In the genomic region with DNA sequence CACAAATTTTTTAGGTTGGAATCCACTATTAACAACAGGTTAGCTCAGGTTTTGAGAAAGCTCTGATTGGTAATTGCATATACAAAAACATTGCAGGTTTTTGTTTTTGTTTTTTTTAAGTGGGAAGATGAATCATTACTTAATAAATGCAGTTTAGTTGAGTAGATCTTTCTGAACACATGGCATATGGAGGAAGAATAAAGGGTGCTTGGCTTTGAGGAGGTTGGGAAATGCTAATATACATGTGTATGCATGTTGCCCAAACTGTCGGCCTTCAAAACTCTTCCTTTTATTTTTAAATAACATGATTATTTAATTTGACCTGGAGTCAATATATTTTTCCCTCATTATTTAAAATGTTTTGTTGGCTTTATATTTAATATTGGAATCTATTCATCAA, we compare ENCODE assay signal across 9 cellular contexts. TPM values are rescaled to one million over a fixed set of nuclear protein-coding genes. Genes with fewer than 3 reads are reported as not detected.
A peak's percentile ranks its signal among the peaks of the same experiment; 100 is the strongest.
DNase-seq lines count a peak whose midpoint lies in the region; ATAC-seq, FAIRE-seq and TF ChIP-seq lines count a peak whose summit lies in the region.
"Had no signal": no experiment of that assay in that cellular context is flagged by ENCODE, and none has a peak within 500 bp of the region (broad histone marks: within the 10 kb centered on the region; RNA-seq: fewer than 3 reads in every experiment).

No MANE protein-coding gene starts in this region.

- TF ChIP-seq CTCF in OCI-LY3 (IDR thresholded peaks at IDR 0.05; ENCODE audit: low read depth, low read length) (no peak), pancreas (IDR thresholded peaks at IDR 0.05) (no peak)

- H3K27me3 Mint-ChIP-seq in CD8-positive, alpha-beta memory T cell = no peaks in the 10 kb centered on the region
- H3K27me3 Mint-ChIP-seq in effector memory CD8-positive, alpha-beta T cell = no peaks in the 10 kb centered on the region

- no peak overlapping the region for H2AFZ ChIP-seq in OCI-LY3 (ENCODE audit: low read depth, low read length)

- ATAC-seq in effector memory CD8-positive, alpha-beta T cell (replicated peaks) = no peak
- no peak for ATAC-seq in pancreas
- ATAC-seq in esophagus mucosa = no peak

- peaks cover 0 to 13% (median 5%) of the 10 kb centered on the region in 5 donors for H3K9me3 Mint-ChIP-seq in CD8-positive, alpha-beta memory T cell
- H3K9me3 Mint-ChIP-seq in effector memory CD8-positive, alpha-beta T cell = no peaks in the 10 kb centered on the region

- no peaks in the 10 kb centered on the region for H4K20me1 ChIP-seq in OCI-LY3 (ENCODE audit: insufficient read depth, low read length)

- POLR2A ChIA-PET in CD8-positive, alpha-beta memory T cell (lab: Charles Lee) = interaction anchor here (1.1 to 4.2 kb wide), 6 partner anchors 11 to 89 kb away, joined by 3 to 65 read pairs (median 7); no protein-coding TSS in a partner anchor

- DNase-seq in CD8-positive, alpha-beta memory T cell = no peak
- DNase-seq in effector memory CD8-positive, alpha-beta T cell = no peak
- DNase-seq in pancreas (no peak), NCI-H2171 treated with DMSO at 0.1 percent for 48 hours (lab: John Stamatoyannopoulos, UW) (no peak), NCI-H187 treated with DMSO at 0.1 percent for 48 hours (lab: John Stamatoyannopoulos, UW) (no peak), HTR-8/SVneo (ENCODE audit: insufficient read length, low spot score) (no peak)
- DNase-seq: NCI-H1694 had no signal

- no peaks in the 10 kb centered on the region for H3K9me3 ChIP-seq in CD8-positive, alpha-beta memory T cell (ENCODE audit: low read length)
- peaks cover 7% of the 10 kb centered on the region for H3K9me3 ChIP-seq in OCI-LY3 (ENCODE audit: insufficient read depth, low read length)
- no peaks in the 10 kb centered on the region for H3K9me3 ChIP-seq in pancreas

- CTCF ChIA-PET in CD8-positive, alpha-beta memory T cell (lab: Charles Lee) = interaction anchor here (1.0 to 7.3 kb wide), 9 partner anchors 11 to 94 kb away, joined by 3 to 45 read pairs (median 4); no protein-coding TSS in a partner anchor

- H3K36me3 ChIP-seq in CD8-positive, alpha-beta memory T cell (ENCODE audit: insufficient read depth, low read length) = peaks cover 15% of the 10 kb centered on the region
- H3K36me3 ChIP-seq in OCI-LY3 (replicated peaks; ENCODE audit: low read depth, low read length) (no peaks in the 10 kb centered on the region), pancreas (peaks cover 0 to 20% (median 0%) of the 10 kb centered on the region in 3 donors)

- H3K4me3 Mint-ChIP-seq in CD8-positive, alpha-beta memory T cell = peak overlapping the region; percentile 16 to 90 (median 83)
- peak overlapping the region; percentile 19 to 96 for H3K4me3 Mint-ChIP-seq in effector memory CD8-positive, alpha-beta T cell

- no peak overlapping the region for H3K4me3 ChIP-seq in CD8-positive, alpha-beta memory T cell (ENCODE audit: low read length)
- H3K4me3 ChIP-seq in OCI-LY3 (ENCODE audit: low read length) (no peak overlapping the region), pancreas (no peak overlapping the region)

- no peaks in the 10 kb centered on the region for H3K27me3 ChIP-seq in CD8-positive, alpha-beta memory T cell (ENCODE audit: insufficient read depth, low read length, poor library complexity, severe bottlenecking)
- no peaks in the 10 kb centered on the region for H3K27me3 ChIP-seq in OCI-LY3 (ENCODE audit: low read depth, low read length)
- H3K27me3 ChIP-seq in pancreas = no peaks in the 10 kb centered on the region

- 0 out of 2 replicates have a peak overlapping the region, but pooled peaks have one; percentile 75 for H3K9ac ChIP-seq in OCI-LY3 (ENCODE audit: low read length)

- peak overlapping the region; percentile 83 for H3K4me2 ChIP-seq in OCI-LY3 (ENCODE audit: low read length)

- intact Hi-C loops in pancreas (cut with DNase I) = no loop called here

- no peak overlapping the region for H3K27ac ChIP-seq in CD8-positive, alpha-beta memory T cell (ENCODE audit: low read depth, low read length)
- H3K27ac ChIP-seq in OCI-LY3 (ENCODE audit: low read length) (no peak overlapping the region), pancreas (peak overlapping the region; percentile 90 to 97 (median 94))

- H3K4me1 Mint-ChIP-seq in CD8-positive, alpha-beta memory T cell = peaks cover 46 to 62% (median 58%) of the 10 kb centered on the region in 3 donors
- peaks cover 20 to 45% of the 10 kb centered on the region in 2 donors for H3K4me1 Mint-ChIP-seq in effector memory CD8-positive, alpha-beta T cell (ENCODE audit: low read depth in 2 of 2)

- FAIRE-seq in pancreas (lab: Jason Lieb, UNC) (no peak), HTR-8/SVneo (lab: Jason Lieb, UNC) (no peak)

- H3K79me2 ChIP-seq in OCI-LY3 (ENCODE audit: low read length) = no peaks in the 10 kb centered on the region

- peak overlapping the region; percentile 60 to 98 (median 90) for H3K27ac Mint-ChIP-seq in CD8-positive, alpha-beta memory T cell
- H3K27ac Mint-ChIP-seq in effector memory CD8-positive, alpha-beta T cell = peak overlapping the region; percentile 0 to 83

- 61 to 65% methylated on average over 1 of the region's 1 CpG for WGBS in pancreas, 2 donors

- H3K36me3 Mint-ChIP-seq in CD8-positive, alpha-beta memory T cell = peaks cover 17 to 38% (median 24%) of the 10 kb centered on the region in 3 donors
- peaks cover 32% of the 10 kb centered on the region for H3K36me3 Mint-ChIP-seq in effector memory CD8-positive, alpha-beta T cell (ENCODE audit: insufficient read depth)

- peaks cover 54% of the 10 kb centered on the region for H3K4me1 ChIP-seq in CD8-positive, alpha-beta memory T cell (ENCODE audit: insufficient read depth, low read length)
- H3K4me1 ChIP-seq in OCI-LY3 (ENCODE audit: low read length) (peaks cover 6% of the 10 kb centered on the region), pancreas (peaks cover 16 to 31% (median 28%) of the 10 kb centered on the region in 3 donors)

RNA-seq across cellular contexts. Expression of gene ZBTB38, which starts 32.8 kb away (rescaled TPM):
- 10 to 100 TPM; 78.6 to 87.1 TPM for total RNA-seq in CD8-positive, alpha-beta memory T cell
- 115 TPM for polyA plus RNA-seq in CD8-positive, alpha-beta memory T cell
- 10 to 100 TPM; 29.4 to 46.8 (median 31.7) TPM for total RNA-seq in pancreas
- 10 to 100 TPM in 1 of 2 donors, 1 to 10 TPM in 1; 5.7 to 11.2 TPM for polyA plus RNA-seq in pancreas
- 18.4 TPM for total RNA-seq in esophagus mucosa

Comparison
In these comparisons a context has a peak if more than half of its experiments do, and no peak if none do; other contexts are left out.
1. H3K27ac ChIP-seq: peak in pancreas (4 of 4); none in CD8-positive, alpha-beta memory T cell (single experiment) and OCI-LY3 (single experiment).